Comparison of ENCODE assay signal across 10 cellular contexts in genomic region chr1:59477286-59477685, GRCh38.
A peak's percentile ranks its signal among the peaks of the same experiment; 100 is the strongest.
DNase-seq lines count a peak whose midpoint lies in the region; ATAC-seq and TF ChIP-seq lines count a peak whose summit lies in the region.
"Had no signal": no experiment of that assay in that cellular context is flagged by ENCODE, and none has a peak within 500 bp of the region (broad histone marks: within the 10 kb centered on the region; RNA-seq: fewer than 3 reads in every experiment).

No MANE protein-coding gene starts in this region.

- H3K4me1 Mint-ChIP-seq in endodermal cell = no peaks in the 10 kb centered on the region

- no peak for ATAC-seq in upper lobe of right lung

- TF ChIP-seq CTCF in fibroblast of villous mesenchyme (IDR thresholded peaks at IDR 0.05; ENCODE audit: insufficient read depth, low read depth, low read length) (no peak), upper lobe of right lung (IDR thresholded peaks at IDR 0.05) (no peak), endodermal cell (conservative IDR thresholded peaks at IDR 0.05) (no peak)

- peak; percentile 27 for DNase-seq in stimulated activated naive CD4-positive, alpha-beta T cell treated with Interleukin-2 at 50 U/mL for 16 hours (lab: John Stamatoyannopoulos, UW)
- DNase-seq in stimulated activated naive CD4-positive, alpha-beta T cell (lab: John Stamatoyannopoulos, UW) = no peak
- peak; percentile 44 for DNase-seq in activated CD4-positive, CD25-positive, alpha-beta regulatory T cell treated with anti-CD3 and anti-CD28 coated beads, Interleukin-2, amount 50 U/mL, for 72 hours
- peak; percentile 68 for DNase-seq in fibroblast of villous mesenchyme (ENCODE audit: low read depth)
- no peak for DNase-seq in occipital lobe (lab: John Stamatoyannopoulos, UW)
- no peak for DNase-seq in NCI-H446 treated with DMSO at 0.1 percent for 48 hours (lab: John Stamatoyannopoulos, UW)
- DNase-seq in upper lobe of right lung = no peak
- no peak for DNase-seq in endodermal cell
- DNase-seq: MM.1S, SIG-M5 had no signal

- no peak overlapping the region for H3K4me3 ChIP-seq in fibroblast of villous mesenchyme (ENCODE audit: low read depth, low read length)
- H3K4me3 ChIP-seq in upper lobe of right lung = no peak overlapping the region
- H3K4me3 ChIP-seq in endodermal cell (ENCODE audit: low read length) = no peak overlapping the region

- no peak overlapping the region for H3K27ac Mint-ChIP-seq in endodermal cell

- H3K4me1 ChIP-seq in upper lobe of right lung = no peaks in the 10 kb centered on the region
- H3K4me1 ChIP-seq in endodermal cell (ENCODE audit: control insufficient read depth, insufficient read depth, low read length) = no peaks in the 10 kb centered on the region

- H3K27ac ChIP-seq in upper lobe of right lung = no peak overlapping the region
- no peak overlapping the region for H3K27ac ChIP-seq in endodermal cell (ENCODE audit: low read depth, low read length)

- H3K27me3 ChIP-seq in upper lobe of right lung = no peaks in the 10 kb centered on the region
- H3K27me3 ChIP-seq in endodermal cell (ENCODE audit: control insufficient read depth, insufficient read depth, low read length, poor library complexity, severe bottlenecking) = peaks cover 3% of the 10 kb centered on the region

- peaks cover 12% of the 10 kb centered on the region for H3K9me3 Mint-ChIP-seq in endodermal cell

- H3K36me3 ChIP-seq in upper lobe of right lung (no peaks in the 10 kb centered on the region), endodermal cell (ENCODE audit: control insufficient read depth, insufficient read depth, low read length) (no peaks in the 10 kb centered on the region)

- no peaks in the 10 kb centered on the region for H3K9me3 ChIP-seq in upper lobe of right lung
- H3K9me3 ChIP-seq in endodermal cell (ENCODE audit: control insufficient read depth, low read length) = no peaks in the 10 kb centered on the region

- H3K9ac ChIP-seq in endodermal cell (ENCODE audit: extremely low read depth, low read length, poor library complexity, severe bottlenecking) = no peak overlapping the region

- no peak overlapping the region for H3K4me3 Mint-ChIP-seq in endodermal cell

- intact Hi-C loops in upper lobe of right lung (cut with DNase I) = no loop called here

- H3K27me3 Mint-ChIP-seq in endodermal cell (ENCODE audit: insufficient read depth) = no peaks in the 10 kb centered on the region

- peaks cover 5% of the 10 kb centered on the region for H3K36me3 Mint-ChIP-seq in endodermal cell (ENCODE audit: low read depth)

- 91 to 96% methylated on average over 4 to 6 of the region's 6 CpGs for WGBS in endodermal cell (ENCODE audit: insufficient coverage in 1 of 2, insufficient read length in 1 of 2), 2 experiments

Comparison
In these comparisons a context has a peak if more than half of its experiments do, and no peak if none do; other contexts are left out.
1. DNase-seq: peak in stimulated activated naive CD4-positive, alpha-beta T cell treated with Interleukin-2 at 50 U/mL for 16 hours (single experiment), activated CD4-positive, CD25-positive, alpha-beta regulatory T cell treated with anti-CD3 and anti-CD28 coated beads, Interleukin-2, amount 50 U/mL, for 72 hours (single experiment) and fibroblast of villous mesenchyme (single experiment); none in stimulated activated naive CD4-positive, alpha-beta T cell (0 of 6), occipital lobe (single experiment), NCI-H446 treated with DMSO at 0.1 percent for 48 hours (single experiment), upper lobe of right lung (single experiment) and endodermal cell (single experiment).